16 cellular contexts compared by ENCODE assay signal in genomic region chr1:47091476-47091875, GRCh38. TPM values are rescaled to one million over a fixed set of nuclear protein-coding genes. Genes with fewer than 3 reads are reported as not detected.
DNase-seq lines count a peak whose midpoint lies in the region; ATAC-seq, FAIRE-seq and TF ChIP-seq lines count a peak whose summit lies in the region.
"Not testable (repeated sequence)": the region's sequence is repeated elsewhere in the genome, so short reads cannot be mapped to it uniquely, and the experiment has no call there.
"Had no signal": no experiment of that assay in that cellular context is flagged by ENCODE, and none has a peak within 500 bp of the region (broad histone marks: within the 10 kb centered on the region; RNA-seq: fewer than 3 reads in every experiment).

No MANE protein-coding gene starts in this region.

- POLR2A ChIA-PET in IMR-90 (lab: Charles Lee; ENCODE audit: unreplicated experiment); PC-3 (lab: Charles Lee; ENCODE audit: unreplicated experiment); K562 (lab: Yijun Ruan, JAX): not testable (repeated sequence)

- H2AFZ ChIP-seq in IMR-90 (replicated peaks; ENCODE audit: low read length, poor library complexity); PC-3 (ENCODE audit: low read length); K562 (ENCODE audit: low read depth, low read length): not testable (repeated sequence)

- H3K79me2 ChIP-seq in PC-3 (ENCODE audit: low read length); K562 (ENCODE audit: control insufficient read depth, insufficient read depth, low read length): not testable (repeated sequence)

- not testable (repeated sequence) for H3K9me1 ChIP-seq in IMR-90 (ENCODE audit: insufficient read depth, low read length); K562 (ENCODE audit: control insufficient read depth, insufficient read depth, low read length)

- not testable (repeated sequence) for TF ChIP-seq RAD21 in IMR-90 (IDR thresholded peaks at IDR 0.05; ENCODE audit: low read length)
- TF ChIP-seq RAD21 in K562 (CRISPR knock-in tag; conservative IDR thresholded peaks at IDR 0.05 in 1 of 2, IDR thresholded peaks at IDR 0.05 in 1 of 2): peak; percentile 13 to 59; a peak in 2 of 4 replicates

- not testable (repeated sequence) for H4K8ac ChIP-seq in IMR-90 (ENCODE audit: low read depth in 2 of 2, low read length in 2 of 2)

- H3K9ac ChIP-seq in IMR-90 (ENCODE audit: low read depth, low read length); PC-3 (ENCODE audit: low read length); K562 (ENCODE audit: insufficient read depth in 1 of 2, low read depth in 2 of 2, low read length in 2 of 2): not testable (repeated sequence)

- not testable (repeated sequence) for H3K27ac ChIP-seq in IMR-90 (ENCODE audit: insufficient read depth, low read length); PC-3 (ENCODE audit: low read length); K562 (ENCODE audit: extremely low read depth, low read depth, low read length); right lobe of liver; tibial artery

- not testable (repeated sequence) for H2BK20ac ChIP-seq in IMR-90 (ENCODE audit: low read depth, low read length)

- H3K4ac ChIP-seq in IMR-90 (ENCODE audit: low read depth, low read length): not testable (repeated sequence)

- H4K91ac ChIP-seq in IMR-90 (ENCODE audit: insufficient read depth, low read depth, low read length): not testable (repeated sequence)

- H3K27me3 ChIP-seq in IMR-90 (ENCODE audit: control insufficient read depth, insufficient read depth, low read length); PC-3 (ENCODE audit: low read length); K562 (ENCODE audit: control insufficient read depth in 2 of 2, insufficient read depth in 2 of 2, low read length in 2 of 2); right lobe of liver; tibial artery: not testable (repeated sequence)

- not testable (repeated sequence) for H3K27me3 Mint-ChIP-seq in CD14-positive monocyte (ENCODE audit: low read depth in 3 of 3)

- not testable (repeated sequence) for H2BK120ac ChIP-seq in IMR-90 (ENCODE audit: low read depth, low read length)

- not testable (repeated sequence) for H3K23ac ChIP-seq in IMR-90 (ENCODE audit: low read depth, low read length)

- no CpG with 5 or more reads among the region's 3 CpGs for WGBS in IMR-90 (ENCODE audit: extremely low coverage in 2 of 2, insufficient read length in 1 of 2), 2 experiments
- 0% methylated on average over 3 of the region's 3 CpGs for WGBS in K562 (ENCODE audit: insufficient coverage, low coverage, missing lambda C conversion rate)
- WGBS in right lobe of liver (ENCODE audit: insufficient coverage, low coverage, low lambda C conversion rate, missing lambda C conversion rate): 22% methylated on average over 3 of the region's 3 CpGs

- not testable (repeated sequence) for H3K9me3 Mint-ChIP-seq in CD14-positive monocyte

- H2BK15ac ChIP-seq in IMR-90 (ENCODE audit: low read depth, low read length): not testable (repeated sequence)

- H3K36me3 Mint-ChIP-seq in CD14-positive monocyte: not testable (repeated sequence)

- intact Hi-C loops in CD14-positive monocyte (cut with micrococcal nuclease); IMR-90 (cut with micrococcal nuclease); right lobe of liver (cut with DNase I); tibial artery (cut with DNase I; ENCODE audit: low total_unique reads): not testable (repeated sequence)
- intact Hi-C loops in PC-3 (cut with micrococcal nuclease) (loop anchor here (10.0 kb wide), 1 partner anchor 347 kb away; no protein-coding TSS in a partner anchor), K562 (cut with micrococcal nuclease) (loop anchor here (10.0 kb wide), 1 partner anchor 347 kb away; no protein-coding TSS in a partner anchor)

- not testable (repeated sequence) for H3K18ac ChIP-seq in IMR-90 (ENCODE audit: low read depth, low read length)

- dilution Hi-C loops in IMR-90 (cut with HindIII; ENCODE audit: low sequenced_read_pairs, unreplicated experiment): not testable (repeated sequence)

- not testable (repeated sequence) for H3K79me1 ChIP-seq in IMR-90 (ENCODE audit: low read depth in 1 of 2, low read length in 2 of 2)

- not testable (repeated sequence) for TF ChIP-seq POLR2A in GM12891 (IDR thresholded peaks at IDR 0.05; ENCODE audit: low read depth, low read length); IMR-90 (IDR thresholded peaks at IDR 0.05; ENCODE audit: low read depth, low read length); K562 (conservative IDR thresholded peaks at IDR 0.05); right lobe of liver (IDR thresholded peaks at IDR 0.05)

- TF ChIP-seq EP300 in K562 (IDR thresholded peaks at IDR 0.05; ENCODE audit: low read length): not testable (repeated sequence)

- peak; percentile 27 for TF ChIP-seq CTCF in CD14-positive monocyte (IDR thresholded peaks at IDR 0.05)
- TF ChIP-seq CTCF in IMR-90 (conservative IDR thresholded peaks at IDR 0.05; ENCODE audit: low read depth, low read length): peak; percentile 18; the same call in 1 of the 2 replicates
- peak; percentile 53 for TF ChIP-seq CTCF in PC-3 (conservative IDR thresholded peaks at IDR 0.05; ENCODE audit: low read depth, low read length)
- TF ChIP-seq CTCF in K562 (IDR thresholded peaks at IDR 0.05 in 2 of 3, conservative IDR thresholded peaks at IDR 0.05 in 1 of 3; ENCODE audit: insufficient read depth in 2 of 3, low read depth in 1 of 3, low read length in 3 of 3): peak; percentile 29 to 53 (median 47); a peak in 4 of 6 replicates
- peak; percentile 18 for TF ChIP-seq CTCF in fibroblast of pulmonary artery (IDR thresholded peaks at IDR 0.05; ENCODE audit: low read length, missing control alignments)
- peak in 3 of 4 donors; percentile 16 to 32 (median 31) for TF ChIP-seq CTCF in right lobe of liver (IDR thresholded peaks at IDR 0.05)
- TF ChIP-seq CTCF in tibial artery (IDR thresholded peaks at IDR 0.05): peak; percentile 14 to 31

- H3K36me3 ChIP-seq in IMR-90 (ENCODE audit: control insufficient read depth, insufficient read depth, low read length); PC-3 (ENCODE audit: low read depth, low read length); K562 (ENCODE audit: control insufficient read depth, insufficient read depth, low read length); right lobe of liver; tibial artery: not testable (repeated sequence)

- H3K14ac ChIP-seq in IMR-90 (replicated peaks; ENCODE audit: low read depth, low read length): not testable (repeated sequence)

- H3K27ac Mint-ChIP-seq in CD14-positive monocyte: not testable (repeated sequence)

- not testable (repeated sequence) for H3K4me1 ChIP-seq in IMR-90 (ENCODE audit: control insufficient read depth, insufficient read depth, low read length); PC-3 (ENCODE audit: insufficient read depth, low read length); K562 (replicated peaks in 1 of 2; ENCODE audit: control insufficient read depth in 2 of 2, insufficient read depth in 2 of 2, low read length in 2 of 2); right lobe of liver; tibial artery

- not testable (repeated sequence) for H2AK9ac ChIP-seq in IMR-90 (replicated peaks; ENCODE audit: low read depth, low read length, poor library complexity)

- not testable (repeated sequence) for H3K4me3 Mint-ChIP-seq in CD14-positive monocyte

- H3K4me3 ChIP-seq in IMR-90 (ENCODE audit: insufficient read depth, low read depth, low read length); PC-3 (ENCODE audit: low read length); K562; fibroblast of pulmonary artery (replicated peaks; ENCODE audit: low read depth, low read length); right lobe of liver; tibial artery: not testable (repeated sequence)

- ATAC-seq in IMR-90 (ENCODE audit: low read depth); PC-3; right lobe of liver: not testable (repeated sequence)
- ATAC-seq in K562: peak; percentile 86

- FAIRE-seq in GM12891 (lab: Jason Lieb, UNC) (peak; percentile 88), K562 (lab: Jason Lieb, UNC) (peak; percentile 92)

- DNase-seq in CD14-positive monocyte (ENCODE audit: low spot score); GM12891 (ENCODE audit: insufficient read length, low spot score); IMR-90; PC-3; K562 (ENCODE audit: extremely low read depth in 1 of 4, low spot score in 3 of 4); fibroblast of pulmonary artery (ENCODE audit: low read depth); right lobe of liver; tibial artery: not testable (repeated sequence)

- not testable (repeated sequence) for BruUV-seq in IMR-90 (replicated peaks; lab: Mats Ljungman, UMichigan); PC-3 (replicated peaks; lab: Mats Ljungman, UMichigan); K562 (replicated peaks; lab: Mats Ljungman, UMichigan)

- not testable (repeated sequence) for H3K56ac ChIP-seq in IMR-90 (ENCODE audit: extremely low read depth, insufficient read depth, low read length)

- H3K9me3 ChIP-seq in IMR-90 (ENCODE audit: control insufficient read depth, insufficient read depth, low read length); PC-3 (ENCODE audit: low read length); K562 (replicated peaks; ENCODE audit: control insufficient read depth, insufficient read depth, low read depth, low read length); right lobe of liver; tibial artery: not testable (repeated sequence)

- in situ Hi-C loops in IMR-90 (cut with MboI; ENCODE audit: low sequenced_read_pairs): not testable (repeated sequence)
- in situ Hi-C loops in K562 (cut with MboI): loop anchor here (10.0 kb wide), 1 partner anchor 217 kb away; no protein-coding TSS in a partner anchor

- not testable (repeated sequence) for H3K4me2 ChIP-seq in IMR-90 (ENCODE audit: low read depth, low read length); PC-3 (ENCODE audit: low read length); K562 (ENCODE audit: insufficient read depth, low read length)

- H4K5ac ChIP-seq in IMR-90 (ENCODE audit: low read depth, low read length): not testable (repeated sequence)

- H3K9me2 ChIP-seq in PC-3 (replicated peaks; ENCODE audit: low read length): not testable (repeated sequence)

- H3F3A ChIP-seq in PC-3 (ENCODE audit: low read length, unreplicated experiment): not testable (repeated sequence)

- not testable (repeated sequence) for H4K20me1 ChIP-seq in IMR-90 (ENCODE audit: insufficient read depth, low read length); PC-3 (ENCODE audit: low read length); K562 (replicated peaks; ENCODE audit: control insufficient read depth, insufficient read depth, low read length)

- CTCF ChIA-PET in IMR-90 (lab: Yijun Ruan, JAX): not testable (repeated sequence)
- CTCF ChIA-PET in PC-3 (lab: Charles Lee) (interaction anchor here (0.6 kb wide), 1 partner anchor 74 kb away, joined by 4 read pairs; no protein-coding TSS in a partner anchor), K562 (lab: Yijun Ruan, JAX; ENCODE audit: low intra/inter-chr PET ratio) (interaction anchor here (0.6 kb wide), 1 partner anchor 686 kb away, joined by 3 read pairs; no protein-coding TSS in a partner anchor)

- H2AK5ac ChIP-seq in IMR-90 (ENCODE audit: low read depth, low read length): not testable (repeated sequence)

- not testable (repeated sequence) for H2BK5ac ChIP-seq in IMR-90 (ENCODE audit: low read depth, low read length, poor library complexity, severe bottlenecking)

- H3K4me1 Mint-ChIP-seq in CD14-positive monocyte: not testable (repeated sequence)

RNA-seq across cellular contexts. Expression of gene CYP4Z1, which starts 24.4 kb away (rescaled TPM):
- polyA plus RNA-seq in CD14-positive monocyte: not detected
- polyA plus RNA-seq in GM12891 (2012; ENCODE audit: low read depth, missing spikeins): not detected
- total RNA-seq in IMR-90 (2012; rRNA removed): not detected in 2 replicates
- polyA plus RNA-seq in IMR-90 (2012; rRNA removed): not detected in 2 replicates
- polyA plus RNA-seq in IMR-90 (2012; cell fraction: cytosol; rRNA removed): not detected in 2 replicates
- polyA plus RNA-seq in IMR-90 (2012; cell fraction: nucleus; rRNA removed; ENCODE audit: low replicate concordance): not detected in 2 replicates
- total RNA-seq in PC-3 (2014; rRNA removed): not detected in 2 replicates
- not detected in 2 replicates for total RNA-seq in K562 (2011; cell fraction: chromatin; rRNA removed; ENCODE audit: low replicate concordance)
- total RNA-seq in K562 (2011; cell fraction: nucleolus; rRNA removed): not detected in 2 replicates
- not detected in 2 replicates for total RNA-seq in K562 (2011; cell fraction: nucleoplasm; rRNA removed)
- not detected in 2 replicates for total RNA-seq in K562 (2014; rRNA removed)
- not detected in 2 replicates for total RNA-seq in K562 (2014; rRNA removed; fragmentation: Illumina TruSeq; extraction: Trizol)
- total RNA-seq in K562 (2015; rRNA removed; fragmentation: Illumina TruSeq; extraction: Trizol): not detected in 2 replicates
- not detected in 2 replicates for total RNA-seq in K562 (2021)
- polyA plus RNA-seq in K562 (2011; rRNA removed): not detected in 2 replicates
- not detected in 2 replicates for polyA plus RNA-seq in K562 (2011; cell fraction: cytosol; rRNA removed)
- not detected in 2 replicates for polyA plus RNA-seq in K562 (2011; cell fraction: nucleus; rRNA removed)
- polyA plus RNA-seq in K562 (2012): not detected in 2 replicates
- polyA plus RNA-seq in K562 (2014; fragmentation: Illumina TruSeq; extraction: Trizol): not detected in 2 replicates
- polyA plus RNA-seq in K562 (2014; fragmentation: Nextera tagmentation; extraction: Ambion mirVana): not detected
- polyA plus RNA-seq in K562 (2014; rRNA removed): not detected in 2 replicates
- polyA minus RNA-seq in K562 (2011; rRNA and poly(A)+ RNA removed): not detected in 2 replicates
- polyA minus RNA-seq in K562 (2011; cell fraction: cytosol; rRNA and poly(A)+ RNA removed): not detected in 2 replicates
- not detected in 2 replicates for polyA minus RNA-seq in K562 (2011; cell fraction: nucleus; rRNA and poly(A)+ RNA removed)
- total RNA-seq in right lobe of liver: under 1 TPM in 4 of 6 experiments, not detected in 2; 0.30 to 0.64 (median 0.39) TPM
- total RNA-seq: activated CD8-positive, alpha-beta T cell treated with anti-CD3 and anti-CD28 coated beads, Interleukin-2, amount 10 ng/mL, durations not matched to agents 7 days and 5 days; activated naive CD8-positive, alpha-beta T cell treated with anti-CD3 and anti-CD28 coated beads for 36 hours; SJSA1; T-helper 1 cell treated with Interleukin-12 subunit alpha and Interleukin-12 subunit beta and Interleukin-4 antibody, amounts not matched to agents 30 ng/mL and 1 ng/mL, for 36 hours had no signal
- polyA plus RNA-seq: sigmoid colon had no signal

RNA-seq across cellular contexts. Expression of gene CYP4A22, which starts 45.8 kb away (rescaled TPM):
- polyA plus RNA-seq in CD14-positive monocyte (not detected), IMR-90 (2012; rRNA removed) (not detected in 2 replicates), K562 (2011; rRNA removed) (not detected in 2 replicates), K562 (2014; fragmentation: Illumina TruSeq; extraction: Trizol) (not detected in 2 replicates), K562 (2014; fragmentation: Nextera tagmentation; extraction: Ambion mirVana) (not detected), K562 (2014; rRNA removed) (not detected in 2 replicates)
- not detected for polyA plus RNA-seq in GM12891 (2012; ENCODE audit: low read depth, missing spikeins)
- total RNA-seq in IMR-90 (2012; rRNA removed) (not detected in 2 replicates), PC-3 (2014; rRNA removed) (not detected in 2 replicates), K562 (2014; rRNA removed) (not detected in 2 replicates), K562 (2014; rRNA removed; fragmentation: Illumina TruSeq; extraction: Trizol) (not detected in 2 replicates), K562 (2015; rRNA removed; fragmentation: Illumina TruSeq; extraction: Trizol) (not detected in 2 replicates), K562 (2021) (0.07 TPM in 1 of 2 replicates, not detected in the other), right lobe of liver (100 to 1,000 TPM in 1 of 6 experiments, 10 to 100 TPM in 5; 17.2 to 159 (median 48.9) TPM)
- polyA plus RNA-seq in IMR-90 (2012; cell fraction: cytosol; rRNA removed): not detected in 2 replicates
- not detected in 2 replicates for polyA plus RNA-seq in IMR-90 (2012; cell fraction: nucleus; rRNA removed; ENCODE audit: low replicate concordance)
- not detected in 2 replicates for total RNA-seq in K562 (2011; cell fraction: chromatin; rRNA removed; ENCODE audit: low replicate concordance)
- total RNA-seq in K562 (2011; cell fraction: nucleolus; rRNA removed): not detected in 2 replicates
- not detected in 2 replicates for total RNA-seq in K562 (2011; cell fraction: nucleoplasm; rRNA removed)
- not detected in 2 replicates for polyA plus RNA-seq in K562 (2011; cell fraction: cytosol; rRNA removed)
- polyA plus RNA-seq in K562 (2011; cell fraction: nucleus; rRNA removed): not detected in 2 replicates
- 0.04 TPM in 1 of 2 replicates, not detected in the other for polyA plus RNA-seq in K562 (2012)
- polyA minus RNA-seq in K562 (2011; rRNA and poly(A)+ RNA removed): not detected in 2 replicates
- polyA minus RNA-seq in K562 (2011; cell fraction: cytosol; rRNA and poly(A)+ RNA removed): not detected in 2 replicates
- not detected in 2 replicates for polyA minus RNA-seq in K562 (2011; cell fraction: nucleus; rRNA and poly(A)+ RNA removed)
- total RNA-seq: activated CD8-positive, alpha-beta T cell treated with anti-CD3 and anti-CD28 coated beads, Interleukin-2, amount 10 ng/mL, durations not matched to agents 7 days and 5 days; activated naive CD8-positive, alpha-beta T cell treated with anti-CD3 and anti-CD28 coated beads for 36 hours; ascending aorta; mucosa of descending colon; SJSA1; T-helper 1 cell treated with Interleukin-12 subunit alpha and Interleukin-12 subunit beta and Interleukin-4 antibody, amounts not matched to agents 30 ng/mL and 1 ng/mL, for 36 hours; thyroid gland had no signal
- polyA plus RNA-seq: sigmoid colon had no signal

Comparison
In these comparisons a context has a peak if more than half of its experiments do, and no peak if none do; other contexts are left out.
1. RNA of gene CYP4A22, which starts 45.8 kb away (total RNA-seq): 17.2 to 159 TPM in right lobe of liver; not detected in IMR-90, not detected in PC-3 and 0.07 TPM in K562; every median in the first group is over 10 times any median in the second.
2. Peak in every context shown above with its lines, with median percentiles within 50 percentile points of each other: CTCF ChIP-seq.